8 cellular contexts compared by ENCODE assay signal in genomic region chr22:40203568-40203967, GRCh38. TPM values are rescaled to one million over a fixed set of nuclear protein-coding genes. Genes with fewer than 3 reads are reported as not detected.
DNase-seq lines count a peak whose midpoint lies in the region; ATAC-seq lines count a peak whose summit lies in the region.

No MANE protein-coding gene starts in this region.

- H3K4me1 Mint-ChIP-seq in CD8-positive, alpha-beta memory T cell, result peaks cover 57 to 88% (median 72%) of the 10 kb centered on the region in 3 donors
- peaks cover 68 to 82% (median 78%) of the 10 kb centered on the region in 3 donors for H3K4me1 Mint-ChIP-seq in T-cell

- H3K27ac ChIP-seq in CD8-positive, alpha-beta memory T cell (ENCODE audit: low read depth, low read length), result no peak overlapping the region

- ATAC-seq in GM19397 (IDR thresholded peaks at IDR 0.05; ENCODE audit: unreplicated experiment), result peak; percentile 71
- ATAC-seq in T-cell (replicated peaks in 1 of 4), result peak; percentile 96 to 99 (median 97)

- no peaks in the 10 kb centered on the region for H3K9me3 Mint-ChIP-seq in CD8-positive, alpha-beta memory T cell
- no peaks in the 10 kb centered on the region for H3K9me3 Mint-ChIP-seq in T-cell

- no peak overlapping the region for H3K4me3 ChIP-seq in CD8-positive, alpha-beta memory T cell (ENCODE audit: low read length)

- peak overlapping the region in 6 of 7 donors; percentile 14 to 62 (median 55) for H3K4me3 Mint-ChIP-seq in CD8-positive, alpha-beta memory T cell
- H3K4me3 Mint-ChIP-seq in T-cell, result peak overlapping the region; percentile 53 to 63 (median 60)

- POLR2A ChIA-PET in CD8-positive, alpha-beta memory T cell (lab: Charles Lee), result interaction anchor here (1.0 kb wide), 1 partner anchor 142 kb away, joined by 3 read pairs; no protein-coding TSS in a partner anchor
- POLR2A ChIA-PET in T-cell (lab: Charles Lee), result interaction anchor here (0.6 to 1.2 kb wide), 3 partner anchors 11 to 1076 kb away, joined by 3 read pairs; no protein-coding TSS in a partner anchor

- H3K36me3 ChIP-seq in CD8-positive, alpha-beta memory T cell (ENCODE audit: insufficient read depth, low read length), result no peaks in the 10 kb centered on the region

- intact Hi-C loops in posterior cingulate gyrus (cut with DNase I), result no loop called here

- no peaks in the 10 kb centered on the region for H3K9me3 ChIP-seq in CD8-positive, alpha-beta memory T cell (ENCODE audit: low read length)

- CTCF ChIA-PET in CD8-positive, alpha-beta memory T cell (lab: Charles Lee), result no interaction called here
- CTCF ChIA-PET in T-cell (lab: Charles Lee), result interaction anchor here in 1 of 2 donors (0.6 to 1.9 kb wide), 3 partner anchors 26 to 1685 kb away, joined by 4 to 5 read pairs (median 5); partner anchors contain the start of gene TNRC6B

- H3K27me3 ChIP-seq in CD8-positive, alpha-beta memory T cell (ENCODE audit: insufficient read depth, low read length, poor library complexity, severe bottlenecking), result no peaks in the 10 kb centered on the region

- peaks cover 56% of the 10 kb centered on the region for H3K4me1 ChIP-seq in CD8-positive, alpha-beta memory T cell (ENCODE audit: insufficient read depth, low read length)

- peak in 2 of 5 donors; percentile 16 to 62 for DNase-seq in CD8-positive, alpha-beta memory T cell
- DNase-seq in T-cell (peak in 24 of 34 experiments; percentile 6 to 64 (median 32)), kidney tubule cell (ENCODE audit: low spot score) (peak; percentile 17), posterior cingulate gyrus (no peak), cortex of kidney (lab: John Stamatoyannopoulos, UW) (no peak), NCI-H2227 treated with DMSO at 0.1 percent for 48 hours (lab: John Stamatoyannopoulos, UW) (no peak), ecto neural progenitor cell (ENCODE audit: low spot score) (no peak)

- peaks cover 0 to 17% (median 0%) of the 10 kb centered on the region in 3 donors for H3K36me3 Mint-ChIP-seq in CD8-positive, alpha-beta memory T cell
- peaks cover 17% of the 10 kb centered on the region for H3K36me3 Mint-ChIP-seq in T-cell

- peak overlapping the region; percentile 66 to 97 (median 86) for H3K27ac Mint-ChIP-seq in CD8-positive, alpha-beta memory T cell
- H3K27ac Mint-ChIP-seq in T-cell, result peak overlapping the region; percentile 92 to 95

- no peaks in the 10 kb centered on the region for H3K27me3 Mint-ChIP-seq in CD8-positive, alpha-beta memory T cell
- H3K27me3 Mint-ChIP-seq in T-cell, result no peaks in the 10 kb centered on the region

RNA-seq across cellular contexts. Expression of gene TNRC6B, which starts 25.8 kb away (rescaled TPM):
- 10 to 100 TPM; 32.8 to 37.8 TPM for total RNA-seq in CD8-positive, alpha-beta memory T cell
- 109 TPM for polyA plus RNA-seq in CD8-positive, alpha-beta memory T cell
- total RNA-seq in T-cell, result 100 to 1,000 TPM; 122 to 173 (median 143) TPM

Comparison
In these comparisons a context has a peak if more than half of its experiments do, and no peak if none do; other contexts are left out.
1. DNase-seq: peak in T-cell (24 of 34) and kidney tubule cell (single experiment); none in posterior cingulate gyrus (0 of 10), cortex of kidney (single experiment), NCI-H2227 treated with DMSO at 0.1 percent for 48 hours (single experiment) and ecto neural progenitor cell (single experiment).